13 cellular contexts compared by ENCODE assay signal in the genomic region with DNA sequence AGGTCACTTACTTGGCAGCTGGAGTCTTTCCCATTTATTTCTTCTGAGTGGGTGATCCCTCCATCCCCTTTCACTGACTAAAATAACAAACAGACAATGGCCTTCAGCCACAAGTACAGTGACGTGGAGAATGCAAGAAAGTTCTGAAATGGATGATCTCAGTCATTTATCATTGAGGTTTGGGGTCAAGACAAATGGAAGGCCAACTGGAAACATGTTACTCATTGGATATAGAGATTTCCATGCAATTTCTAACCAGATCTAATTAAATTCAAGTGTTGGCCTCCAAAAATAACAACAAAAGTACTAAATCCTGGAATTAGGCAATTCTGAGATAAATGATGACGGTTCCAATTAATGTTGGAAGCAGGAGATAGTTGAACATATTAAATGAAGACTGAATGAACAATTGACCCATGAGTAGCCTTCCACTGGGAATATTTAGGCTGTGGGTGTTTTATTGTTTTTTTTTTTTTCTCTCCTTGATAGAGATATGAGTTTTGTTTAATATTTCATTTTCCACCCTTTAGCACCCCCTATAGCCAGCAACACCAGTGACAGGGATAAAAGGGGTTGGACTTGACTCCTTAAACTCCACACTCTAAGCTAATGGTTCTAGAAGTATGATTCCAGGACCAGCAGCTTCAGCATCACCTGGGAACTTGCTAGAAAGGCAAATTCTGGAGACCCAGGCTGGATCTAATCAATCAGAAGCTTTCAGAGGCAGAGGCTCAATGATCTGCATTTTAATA.
A peak's percentile ranks its signal among the peaks of the same experiment; 100 is the strongest.
DNase-seq lines count a peak whose midpoint lies in the region; ATAC-seq and TF ChIP-seq lines count a peak whose summit lies in the region.
"Had no signal": no experiment of that assay in that cellular context is flagged by ENCODE, and none has a peak within 500 bp of the region (broad histone marks: within the 10 kb centered on the region; RNA-seq: fewer than 3 reads in every experiment).

No MANE protein-coding gene starts in this region.

- H3K27ac ChIP-seq in SK-N-SH (ENCODE audit: low read depth in 2 of 2, low read length in 1 of 2), result no peak overlapping the region
- H3K27ac ChIP-seq: prostate gland had no signal

- peak; percentile 25 for TF ChIP-seq CTCF in AG09309 (IDR thresholded peaks at IDR 0.05; ENCODE audit: control insufficient read depth, insufficient read depth, low read depth, low read length, missing control alignments)
- TF ChIP-seq CTCF in GM12873 (IDR thresholded peaks at IDR 0.05; ENCODE audit: insufficient read depth, low read depth, low read length, missing control alignments), result peak; percentile 20
- TF ChIP-seq CTCF in SK-N-SH (IDR thresholded peaks at IDR 0.05), result peak; percentile 47
- TF ChIP-seq CTCF in fibroblast of villous mesenchyme (IDR thresholded peaks at IDR 0.05; ENCODE audit: insufficient read depth, low read depth, low read length), result peak; percentile 28

- TF ChIP-seq EP300 in SK-N-SH (IDR thresholded peaks at IDR 0.05; ENCODE audit: borderline replicate concordance in 1 of 2, low read depth in 1 of 2, low read length in 1 of 2), result no peak

- no peaks in the 10 kb centered on the region for H3K36me3 ChIP-seq in SK-N-SH (replicated peaks in 1 of 2; ENCODE audit: control insufficient read depth in 1 of 2, insufficient read depth in 2 of 2, low read length in 1 of 2)
- H3K36me3 ChIP-seq: prostate gland had no signal

- no peaks in the 10 kb centered on the region for H3K79me2 ChIP-seq in SK-N-SH (ENCODE audit: insufficient read depth)

- no peaks in the 10 kb centered on the region; the same call in 1 of the 2 replicates for H3K27me3 ChIP-seq in SK-N-SH (ENCODE audit: insufficient read depth)

- 54% methylated on average over 2 of the region's 2 CpGs for WGBS in SK-N-SH (ENCODE audit: low lambda C conversion rate)

- no peak overlapping the region for H3K4me2 ChIP-seq in SK-N-SH

- POLR2A ChIA-PET in SK-N-SH (lab: Yijun Ruan, JAX), result interaction anchor here (0.5 kb wide), 1 partner anchor 1263 kb away, joined by 3 read pairs; no protein-coding TSS in a partner anchor

- DNase-seq in AG09309 (ENCODE audit: low read depth) (peak; percentile 79), SK-N-SH (no peak), fibroblast of villous mesenchyme (ENCODE audit: low read depth) (peak; percentile 11), NCI-H1105 treated with DMSO at 0.1 percent for 48 hours (lab: John Stamatoyannopoulos, UW) (no peak), GDM1 (lab: John Stamatoyannopoulos, UW) (no peak)
- DNase-seq in activated naive CD4-positive, alpha-beta T cell (lab: John Stamatoyannopoulos, UW), result no peak
- DNase-seq: activated naive CD8-positive, alpha-beta T cell treated with anti-CD3 and anti-CD28 coated beads, Interleukin-2, amount 50 U/mL, for 24 hours; NCI-H1694; stimulated activated CD4-positive, alpha-beta T cell treated with anti-CD3 and anti-CD28 coated beads, Interleukin-4, amount 100 ng/mL, for 1 hour; stimulated activated naive CD4-positive, alpha-beta T cell had no signal

- no peak for ATAC-seq in HG03196 (IDR thresholded peaks at IDR 0.05; ENCODE audit: unreplicated experiment)
- ATAC-seq: activated naive CD8-positive, alpha-beta T cell treated with anti-CD3 and anti-CD28 coated beads, Interleukin-2, amount 50 U/mL, for 24 hours had no signal

- 0 out of 2 replicates have a peak, but pooled peaks have one; percentile 17 for TF ChIP-seq RAD21 in SK-N-SH (IDR thresholded peaks at IDR 0.05; ENCODE audit: low read length)

- H3K4me3 ChIP-seq in AG09309 (ENCODE audit: control insufficient read depth, low read depth, low read length) (no peak overlapping the region), SK-N-SH (ENCODE audit: low read depth in 2 of 2, low read length in 1 of 2) (no peak overlapping the region), fibroblast of villous mesenchyme (ENCODE audit: low read depth, low read length) (no peak overlapping the region)
- H3K4me3 ChIP-seq: prostate gland had no signal

- peaks cover 0 to 9% of the 10 kb centered on the region in 2 experiments; a peak in 1 of 4 replicates for H3K4me1 ChIP-seq in SK-N-SH (ENCODE audit: control insufficient read depth in 1 of 2, insufficient read depth in 2 of 2, low read depth in 1 of 2, low read length in 1 of 2)
- H3K4me1 ChIP-seq: prostate gland had no signal

- no peak overlapping the region for H3K9ac ChIP-seq in SK-N-SH

- no peaks in the 10 kb centered on the region for H4K20me1 ChIP-seq in SK-N-SH (ENCODE audit: insufficient read depth)

- CTCF ChIA-PET in SK-N-SH (lab: Yijun Ruan, JAX), result interaction anchor here (1.0 to 1.6 kb wide), 3 partner anchors 13 to 40 kb away, joined by 3 to 6 read pairs (median 4); no protein-coding TSS in a partner anchor

- H3K9me2 ChIP-seq in SK-N-SH, result no peaks in the 10 kb centered on the region

- no peak overlapping the region for H2AFZ ChIP-seq in SK-N-SH (ENCODE audit: low read depth)

- peaks cover 2% of the 10 kb centered on the region for H3F3A ChIP-seq in SK-N-SH (replicated peaks; ENCODE audit: insufficient read depth)

- H3K9me3 ChIP-seq in SK-N-SH, result no peaks in the 10 kb centered on the region
- H3K9me3 ChIP-seq: prostate gland had no signal

TF ChIP-seq in SK-N-SH, 30 proteins besides CTCF, POLR2A, EP300 and RAD21:
- TF ChIP-seq POLR2AphosphoS5 (IDR thresholded peaks at IDR 0.05; ENCODE audit: low read depth, low read length) (no peak), RFX5 (IDR thresholded peaks at IDR 0.05; ENCODE audit: low read length) (no peak), YY1 (IDR thresholded peaks at IDR 0.05; ENCODE audit: low read depth) (no peak), GATA2 (CRISPR knock-in tag; IDR thresholded peaks at IDR 0.05) (no peak), FOXM1 (IDR thresholded peaks at IDR 0.05; ENCODE audit: low read depth) (no peak), SIN3A (IDR thresholded peaks at IDR 0.05; ENCODE audit: borderline replicate concordance, low read depth, low read length) (no peak), EZH2phosphoT487 (IDR thresholded peaks at IDR 0.05; ENCODE audit: borderline replicate concordance, low read depth) (no peak), GABPA (IDR thresholded peaks at IDR 0.05; ENCODE audit: low read depth) (no peak)
- TF ChIP-seq, protein P1, sequence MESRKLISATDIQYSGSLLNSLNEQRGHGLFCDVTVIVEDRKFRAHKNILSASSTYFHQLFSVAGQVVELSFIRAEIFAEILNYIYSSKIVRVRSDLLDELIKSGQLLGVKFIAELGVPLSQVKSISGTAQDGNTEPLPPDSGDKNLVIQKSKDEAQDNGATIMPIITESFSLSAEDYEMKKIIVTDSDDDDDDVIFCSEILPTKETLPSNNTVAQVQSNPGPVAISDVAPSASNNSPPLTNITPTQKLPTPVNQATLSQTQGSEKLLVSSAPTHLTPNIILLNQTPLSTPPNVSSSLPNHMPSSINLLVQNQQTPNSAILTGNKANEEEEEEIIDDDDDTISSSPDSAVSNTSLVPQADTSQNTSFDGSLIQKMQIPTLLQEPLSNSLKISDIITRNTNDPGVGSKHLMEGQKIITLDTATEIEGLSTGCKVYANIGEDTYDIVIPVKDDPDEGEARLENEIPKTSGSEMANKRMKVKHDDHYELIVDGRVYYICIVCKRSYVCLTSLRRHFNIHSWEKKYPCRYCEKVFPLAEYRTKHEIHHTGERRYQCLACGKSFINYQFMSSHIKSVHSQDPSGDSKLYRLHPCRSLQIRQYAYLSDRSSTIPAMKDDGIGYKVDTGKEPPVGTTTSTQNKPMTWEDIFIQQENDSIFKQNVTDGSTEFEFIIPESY (IDR thresholded peaks at IDR 0.05; ENCODE audit: borderline replicate concordance, low read depth), result no peak
- TF ChIP-seq, protein P2, sequence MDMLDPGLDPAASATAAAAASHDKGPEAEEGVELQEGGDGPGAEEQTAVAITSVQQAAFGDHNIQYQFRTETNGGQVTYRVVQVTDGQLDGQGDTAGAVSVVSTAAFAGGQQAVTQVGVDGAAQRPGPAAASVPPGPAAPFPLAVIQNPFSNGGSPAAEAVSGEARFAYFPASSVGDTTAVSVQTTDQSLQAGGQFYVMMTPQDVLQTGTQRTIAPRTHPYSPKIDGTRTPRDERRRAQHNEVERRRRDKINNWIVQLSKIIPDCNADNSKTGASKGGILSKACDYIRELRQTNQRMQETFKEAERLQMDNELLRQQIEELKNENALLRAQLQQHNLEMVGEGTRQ (IDR thresholded peaks at IDR 0.05; ENCODE audit: borderline replicate concordance, low read depth, low read length), result no peak
- TF ChIP-seq, protein P3, sequence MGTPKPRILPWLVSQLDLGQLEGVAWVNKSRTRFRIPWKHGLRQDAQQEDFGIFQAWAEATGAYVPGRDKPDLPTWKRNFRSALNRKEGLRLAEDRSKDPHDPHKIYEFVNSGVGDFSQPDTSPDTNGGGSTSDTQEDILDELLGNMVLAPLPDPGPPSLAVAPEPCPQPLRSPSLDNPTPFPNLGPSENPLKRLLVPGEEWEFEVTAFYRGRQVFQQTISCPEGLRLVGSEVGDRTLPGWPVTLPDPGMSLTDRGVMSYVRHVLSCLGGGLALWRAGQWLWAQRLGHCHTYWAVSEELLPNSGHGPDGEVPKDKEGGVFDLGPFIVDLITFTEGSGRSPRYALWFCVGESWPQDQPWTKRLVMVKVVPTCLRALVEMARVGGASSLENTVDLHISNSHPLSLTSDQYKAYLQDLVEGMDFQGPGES (IDR thresholded peaks at IDR 0.05; ENCODE audit: low read depth, low read length), result no peak

Comparison
In these comparisons a context has a peak if more than half of its experiments do, and no peak if none do; other contexts are left out.
1. DNase-seq: peak in AG09309 (single experiment) and fibroblast of villous mesenchyme (single experiment); none in SK-N-SH (single experiment), NCI-H1105 treated with DMSO at 0.1 percent for 48 hours (single experiment), activated naive CD4-positive, alpha-beta T cell (0 of 4) and GDM1 (single experiment).
2. Peak in every context shown above with its lines, with median percentiles within 50 percentile points of each other: CTCF ChIP-seq.